In the genomic region with DNA sequence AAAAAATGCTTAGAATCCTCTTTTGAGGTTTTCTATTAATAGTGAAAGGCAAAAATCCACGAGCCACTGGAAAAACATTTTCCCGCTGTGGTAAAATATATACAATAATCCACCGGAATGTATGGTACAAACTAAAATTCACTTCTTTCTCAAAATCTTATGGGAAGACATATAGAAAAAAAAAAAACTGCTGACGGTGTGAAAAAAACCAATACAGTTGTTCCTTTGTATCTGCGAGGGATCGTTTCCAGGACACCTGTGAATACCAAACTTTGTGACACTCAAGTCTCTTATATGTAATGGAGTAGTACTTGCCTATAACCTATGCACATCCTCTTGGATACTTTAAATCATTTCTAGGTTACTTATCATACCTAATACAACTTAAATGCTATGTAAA, we compare ENCODE assay signal across 1 cellular context.
A peak's percentile ranks its signal among the peaks of the same experiment; 100 is the strongest.
TF ChIP-seq lines count a peak whose summit lies in the region.

No MANE protein-coding gene starts in this region.

TF ChIP-seq in A549, 52 proteins besides CTCF, POLR2A, EP300 and RAD21:
- TF ChIP-seq, protein P1, sequence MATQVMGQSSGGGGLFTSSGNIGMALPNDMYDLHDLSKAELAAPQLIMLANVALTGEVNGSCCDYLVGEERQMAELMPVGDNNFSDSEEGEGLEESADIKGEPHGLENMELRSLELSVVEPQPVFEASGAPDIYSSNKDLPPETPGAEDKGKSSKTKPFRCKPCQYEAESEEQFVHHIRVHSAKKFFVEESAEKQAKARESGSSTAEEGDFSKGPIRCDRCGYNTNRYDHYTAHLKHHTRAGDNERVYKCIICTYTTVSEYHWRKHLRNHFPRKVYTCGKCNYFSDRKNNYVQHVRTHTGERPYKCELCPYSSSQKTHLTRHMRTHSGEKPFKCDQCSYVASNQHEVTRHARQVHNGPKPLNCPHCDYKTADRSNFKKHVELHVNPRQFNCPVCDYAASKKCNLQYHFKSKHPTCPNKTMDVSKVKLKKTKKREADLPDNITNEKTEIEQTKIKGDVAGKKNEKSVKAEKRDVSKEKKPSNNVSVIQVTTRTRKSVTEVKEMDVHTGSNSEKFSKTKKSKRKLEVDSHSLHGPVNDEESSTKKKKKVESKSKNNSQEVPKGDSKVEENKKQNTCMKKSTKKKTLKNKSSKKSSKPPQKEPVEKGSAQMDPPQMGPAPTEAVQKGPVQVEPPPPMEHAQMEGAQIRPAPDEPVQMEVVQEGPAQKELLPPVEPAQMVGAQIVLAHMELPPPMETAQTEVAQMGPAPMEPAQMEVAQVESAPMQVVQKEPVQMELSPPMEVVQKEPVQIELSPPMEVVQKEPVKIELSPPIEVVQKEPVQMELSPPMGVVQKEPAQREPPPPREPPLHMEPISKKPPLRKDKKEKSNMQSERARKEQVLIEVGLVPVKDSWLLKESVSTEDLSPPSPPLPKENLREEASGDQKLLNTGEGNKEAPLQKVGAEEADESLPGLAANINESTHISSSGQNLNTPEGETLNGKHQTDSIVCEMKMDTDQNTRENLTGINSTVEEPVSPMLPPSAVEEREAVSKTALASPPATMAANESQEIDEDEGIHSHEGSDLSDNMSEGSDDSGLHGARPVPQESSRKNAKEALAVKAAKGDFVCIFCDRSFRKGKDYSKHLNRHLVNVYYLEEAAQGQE (IDR thresholded peaks at IDR 0.05): no peak
- TF ChIP-seq NR3C1 (IDR thresholded peaks at IDR 0.05) (no peak), HOXA7 (CRISPR knock-in tag; IDR thresholded peaks at IDR 0.05) (no peak), MAFK (IDR thresholded peaks at IDR 0.05; ENCODE audit: partially characterized antibody) (peak; percentile 93)
